Comparison of ENCODE assay signal across 25 cellular contexts in the genomic region with DNA sequence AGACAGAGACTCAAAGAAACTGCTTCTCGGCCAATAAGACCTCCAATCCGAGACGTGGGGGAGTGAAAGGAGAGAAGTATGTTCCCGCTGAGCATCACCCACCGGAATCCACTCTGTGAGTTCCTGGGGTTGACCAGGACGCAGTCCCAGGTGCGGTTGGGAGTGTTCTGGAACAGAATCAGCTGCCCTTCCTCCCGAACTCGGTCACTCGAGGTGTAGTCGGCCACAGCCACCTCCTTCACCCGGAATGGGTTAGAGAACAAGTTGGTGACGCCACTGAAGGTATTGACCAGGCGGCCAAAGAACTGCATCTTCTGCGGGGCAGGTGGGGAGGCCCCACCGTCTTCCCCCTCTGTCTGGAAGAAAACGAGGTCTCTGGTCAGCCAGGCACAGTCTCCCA. TPM values are rescaled to one million over a fixed set of nuclear protein-coding genes. Genes with fewer than 3 reads are reported as not detected.
"Had no signal": no experiment of that assay in that cellular context is flagged by ENCODE, and none has a peak within 500 bp of the region (broad histone marks: within the 10 kb centered on the region; RNA-seq: fewer than 3 reads in every experiment).

No MANE protein-coding gene starts in this region.

- H3K27me3 Mint-ChIP-seq: activated B cell treated with CpG ODN at 0.5 μM for 24 hours; activated CD8-positive, alpha-beta T cell treated with anti-CD3 and anti-CD28 coated beads for 36 hours; activated T-helper 17 cell treated with anti-CD3 and anti-CD28 coated beads, Interleukin-2, amount 50 U/mL, for 72 hours; naive thymus-derived CD8-positive, alpha-beta T cell; stimulated activated memory B cell treated with anti-CD40 and anti-IgM and Interleukin-4, amounts not matched to agents 10 μg/mL and 1 μg/mL and 100 μg/mL, for 72 hours; stimulated activated naive CD8-positive, alpha-beta T cell treated with anti-CD3 and anti-CD28 coated beads, Interleukin-15, amount 100 ng/mL, for 72 hours had no signal

- DNase-seq: activated B cell treated with CpG ODN at 0.5 μM for 24 hours; activated CD4-positive, alpha-beta T cell treated with anti-CD3 and anti-CD28 coated beads, Interleukin-2, amount 50 U/mL, for 1 hour; activated CD8-positive, alpha-beta T cell treated with anti-CD3 and anti-CD28 coated beads for 36 hours; activated gamma-delta T cell treated with Interleukin-2 at 50 U/mL for 16 hours; activated naive CD4-positive, alpha-beta T cell treated with anti-CD3 and anti-CD28 coated beads, Interleukin-2, amount 50 U/mL, for 16 hours; activated T-cell treated with anti-CD3 and anti-CD28 coated beads, Interleukin-2, amount 50 U/mL, for 4 hours; effector CD8-positive, alpha-beta T cell; glutamatergic neuron; lower lobe of right lung; naive thymus-derived CD8-positive, alpha-beta T cell; stimulated activated CD4-positive, alpha-beta T cell treated with anti-CD3 and anti-CD28 coated beads, Interleukin-12 subunit alpha, Interleukin-12 subunit beta, amount 100 ng/mL, for 4 hours; stimulated activated CD4-positive, alpha-beta T cell treated with anti-CD3 and anti-CD28 coated beads, Interleukin-4, amount 100 ng/mL, for 4 hours; stimulated activated CD8-positive, alpha-beta memory T cell treated with anti-CD3 and anti-CD28 coated beads, Interleukin-4, amount 100 ng/mL, for 48 hours; stimulated activated naive CD8-positive, alpha-beta T cell treated with anti-CD3 and anti-CD28 coated beads, Interleukin-15, amount 100 ng/mL, for 72 hours; substantia nigra; T-helper 2 cell; upper lobe of left lung had no signal

- H3K27ac ChIP-seq: epithelial cell of prostate, hepatocyte, lower lobe of right lung, right lobe of liver, vagina had no signal

- H3K9me3 ChIP-seq: lower lobe of right lung, right lobe of liver, upper lobe of left lung, vagina had no signal

- H3K4me3 Mint-ChIP-seq: activated B cell treated with CpG ODN at 0.5 μM for 24 hours; activated CD8-positive, alpha-beta T cell treated with anti-CD3 and anti-CD28 coated beads for 36 hours; activated T-cell treated with anti-CD3 and anti-CD28 coated beads, Interleukin-2, amount 50 U/mL, for 4 hours; activated T-helper 17 cell treated with anti-CD3 and anti-CD28 coated beads, Interleukin-2, amount 50 U/mL, for 72 hours; naive thymus-derived CD8-positive, alpha-beta T cell; stimulated activated memory B cell treated with anti-CD40 and anti-IgM and Interleukin-4, amounts not matched to agents 10 μg/mL and 1 μg/mL and 100 μg/mL, for 72 hours; stimulated activated naive CD8-positive, alpha-beta T cell treated with anti-CD3 and anti-CD28 coated beads, Interleukin-15, amount 100 ng/mL, for 72 hours had no signal

- ATAC-seq: activated CD8-positive, alpha-beta T cell treated with anti-CD3 and anti-CD28 coated beads for 36 hours; activated T-cell treated with anti-CD3 and anti-CD28 coated beads, Interleukin-2, amount 50 U/mL, for 4 hours; activated T-helper 17 cell treated with anti-CD3 and anti-CD28 coated beads, Interleukin-2, amount 50 U/mL, for 72 hours; lower lobe of right lung; naive thymus-derived CD8-positive, alpha-beta T cell; right lobe of liver; stimulated activated memory B cell treated with anti-CD40 and anti-IgM and Interleukin-4, amounts not matched to agents 10 μg/mL and 1 μg/mL and 100 μg/mL, for 72 hours; stimulated activated naive CD8-positive, alpha-beta T cell treated with anti-CD3 and anti-CD28 coated beads, Interleukin-15, amount 100 ng/mL, for 72 hours had no signal

- H3K36me3 ChIP-seq: lower lobe of right lung, right lobe of liver, vagina had no signal

- H3K27me3 ChIP-seq: hepatocyte, right lobe of liver, upper lobe of left lung, vagina had no signal

- H3K9me3 Mint-ChIP-seq: activated B cell treated with CpG ODN at 0.5 μM for 24 hours; activated CD8-positive, alpha-beta T cell treated with anti-CD3 and anti-CD28 coated beads for 36 hours; activated T-cell treated with anti-CD3 and anti-CD28 coated beads, Interleukin-2, amount 50 U/mL, for 4 hours; activated T-helper 17 cell treated with anti-CD3 and anti-CD28 coated beads, Interleukin-2, amount 50 U/mL, for 72 hours; naive thymus-derived CD8-positive, alpha-beta T cell; stimulated activated memory B cell treated with anti-CD40 and anti-IgM and Interleukin-4, amounts not matched to agents 10 μg/mL and 1 μg/mL and 100 μg/mL, for 72 hours; stimulated activated naive CD8-positive, alpha-beta T cell treated with anti-CD3 and anti-CD28 coated beads, Interleukin-15, amount 100 ng/mL, for 72 hours had no signal

- H3K4me3 ChIP-seq: hepatocyte, lower lobe of right lung, right lobe of liver, skin epidermis, upper lobe of left lung, vagina had no signal

- H3K4me1 Mint-ChIP-seq: activated B cell treated with CpG ODN at 0.5 μM for 24 hours had no signal

- H3K27ac Mint-ChIP-seq: activated B cell treated with CpG ODN at 0.5 μM for 24 hours; activated CD8-positive, alpha-beta T cell treated with anti-CD3 and anti-CD28 coated beads for 36 hours; activated T-helper 17 cell treated with anti-CD3 and anti-CD28 coated beads, Interleukin-2, amount 50 U/mL, for 72 hours; stimulated activated memory B cell treated with anti-CD40 and anti-IgM and Interleukin-4, amounts not matched to agents 10 μg/mL and 1 μg/mL and 100 μg/mL, for 72 hours; stimulated activated naive CD8-positive, alpha-beta T cell treated with anti-CD3 and anti-CD28 coated beads, Interleukin-15, amount 100 ng/mL, for 72 hours had no signal

RNA-seq across cellular contexts. Expression of gene BAIAP2L2, which starts 58.6 kb away (rescaled TPM):
- total RNA-seq: dermis microvascular lymphatic vessel endothelial cell, vagina had no signal
